10 cellular contexts compared by ENCODE assay signal in the genomic region with DNA sequence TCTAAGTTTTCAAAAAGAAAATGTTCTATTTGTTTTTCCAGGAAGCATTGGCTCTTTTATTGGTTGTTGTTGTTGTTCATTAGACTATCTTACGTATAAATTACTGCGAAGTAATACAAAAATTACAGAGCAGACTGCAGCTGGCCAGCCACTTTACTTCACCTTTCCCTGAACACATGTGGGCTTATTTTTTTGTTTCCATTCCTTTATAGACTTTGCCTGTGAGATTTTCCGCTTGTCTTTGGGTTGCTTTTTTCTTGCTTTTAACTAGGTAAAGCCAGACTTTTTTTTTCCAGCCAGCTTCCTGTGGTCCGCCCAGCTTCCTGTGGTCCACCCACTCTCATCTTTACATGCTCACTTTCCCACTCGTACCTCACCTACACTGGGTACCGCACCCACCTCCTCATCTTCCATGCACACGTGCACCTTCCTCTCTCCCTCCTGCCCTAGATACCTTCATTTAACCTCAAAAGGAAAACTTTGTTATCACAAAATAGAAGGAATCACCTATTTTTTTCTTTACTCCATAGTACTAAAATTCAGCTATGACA.
DNase-seq lines count a peak whose midpoint lies in the region; ATAC-seq and TF ChIP-seq lines count a peak whose summit lies in the region.
"Had no signal": no experiment of that assay in that cellular context is flagged by ENCODE, and none has a peak within 500 bp of the region (broad histone marks: within the 10 kb centered on the region; RNA-seq: fewer than 3 reads in every experiment).

No MANE protein-coding gene starts in this region.

- POLR2A ChIA-PET in Caco-2 (lab: Charles Lee), result no interaction called here

- BruUV-seq in Caco-2 (replicated peaks; lab: Mats Ljungman, UMichigan), result no TSS peak

- H3K4me1 ChIP-seq in Caco-2, result no peaks in the 10 kb centered on the region
- peaks cover 0 to 13% (median 4%) of the 10 kb centered on the region in 4 donors for H3K4me1 ChIP-seq in stomach
- H3K4me1 ChIP-seq: gastrocnemius medialis had no signal

- H3K4me3 ChIP-seq in Caco-2 (ENCODE audit: low read depth, low read length), result 0 out of 2 replicates have a peak overlapping the region, but pooled peaks have one; percentile 7
- H3K4me3 ChIP-seq in stomach, result peak overlapping the region in 2 of 4 donors; percentile 7 to 10
- H3K4me3 ChIP-seq: gastrocnemius medialis had no signal

- TF ChIP-seq EP300 in stomach (IDR thresholded peaks at IDR 0.05), result no peak

- CTCF ChIA-PET in Caco-2 (lab: Charles Lee), result interaction anchor here (0.6 to 1.5 kb wide), 4 partner anchors 12 to 124 kb away, joined by 3 to 12 read pairs (median 5); no protein-coding TSS in a partner anchor

- no peaks in the 10 kb centered on the region for H3K27me3 ChIP-seq in Caco-2 (replicated peaks; ENCODE audit: control insufficient read depth, insufficient read depth, low read length)
- H3K27me3 ChIP-seq in stomach, result no peaks in the 10 kb centered on the region
- H3K27me3 ChIP-seq: gastrocnemius medialis had no signal

- H3K4me1 Mint-ChIP-seq in Caco-2 (ENCODE audit: low read depth, unreplicated experiment) (no peaks in the 10 kb centered on the region), mesothelial cell of epicardium (peaks cover 12% of the 10 kb centered on the region)
- H3K4me1 Mint-ChIP-seq in activated CD4-positive, alpha-beta T cell treated with anti-CD3 and anti-CD28 coated beads, Interleukin-2, amount 10 ng/mL, durations not matched to agents 24 days and 14 days, result peaks cover 19% of the 10 kb centered on the region

- intact Hi-C loops in Caco-2 (cut with micrococcal nuclease; ENCODE audit: unreplicated experiment) (loop anchor here (1.0 kb wide), 2 partner anchors 94 to 121 kb away; no protein-coding TSS in a partner anchor), stomach (cut with DNase I; ENCODE audit: low total_unique reads) (no loop called here)
- intact Hi-C loops in activated CD4-positive, alpha-beta T cell treated with anti-CD3 and anti-CD28 coated beads, Interleukin-2, amount 10 ng/mL, durations not matched to agents 24 days and 14 days (cut with micrococcal nuclease), result loop anchor here (1.0 to 5.0 kb wide), 5 partner anchors 9 to 121 kb away; no protein-coding TSS in a partner anchor

- WGBS in stomach, 5 donors, result 43 to 59% (median 47%) methylated on average over 7 of the region's 7 CpGs

- H3K27me3 Mint-ChIP-seq in Caco-2 (ENCODE audit: insufficient read depth, unreplicated experiment) (no peaks in the 10 kb centered on the region), mesothelial cell of epicardium (ENCODE audit: low read depth) (no peaks in the 10 kb centered on the region)
- peaks cover 15% of the 10 kb centered on the region for H3K27me3 Mint-ChIP-seq in activated CD4-positive, alpha-beta T cell treated with anti-CD3 and anti-CD28 coated beads, Interleukin-2, amount 10 ng/mL, durations not matched to agents 24 days and 14 days
- H3K27me3 Mint-ChIP-seq: type B pancreatic cell had no signal

- no peak for TF ChIP-seq POLR2A in stomach (IDR thresholded peaks at IDR 0.05)

- DNase-seq in Caco-2, result no peak
- peak; percentile 67 for DNase-seq in activated CD4-positive, alpha-beta T cell treated with anti-CD3 and anti-CD28 coated beads, Interleukin-2, amount 10 ng/mL, durations not matched to agents 24 days and 14 days
- no peak for DNase-seq in mesothelial cell of epicardium (ENCODE audit: low spot score in 2 of 2, unreplicated experiment in 2 of 2)
- DNase-seq in Ammon's horn (ENCODE audit: low spot score), result no peak
- no peak for DNase-seq in COLO829 (ENCODE audit: low spot score)
- DNase-seq in stomach, result no peak
- DNase-seq in epidermal melanocyte (ENCODE audit: insufficient read length, low spot score), result no peak
- DNase-seq: gastrocnemius medialis had no signal

- no peak for TF ChIP-seq CTCF in Caco-2 (IDR thresholded peaks at IDR 0.05; ENCODE audit: insufficient read depth in 1 of 2, low read depth in 1 of 2, low read length in 1 of 2, severe bottlenecking in 1 of 2, unreplicated experiment in 1 of 2)
- peak; percentile 17 for TF ChIP-seq CTCF in mesothelial cell of epicardium (IDR thresholded peaks at IDR 0.05; ENCODE audit: unreplicated experiment)
- TF ChIP-seq CTCF in stomach (IDR thresholded peaks at IDR 0.05), result no peak

- H3K4me3 Mint-ChIP-seq in Caco-2 (ENCODE audit: unreplicated experiment) (peak overlapping the region; percentile 40), mesothelial cell of epicardium (no peak overlapping the region)
- H3K4me3 Mint-ChIP-seq in activated CD4-positive, alpha-beta T cell treated with anti-CD3 and anti-CD28 coated beads, Interleukin-2, amount 10 ng/mL, durations not matched to agents 24 days and 14 days, result peak overlapping the region; percentile 54
- H3K4me3 Mint-ChIP-seq: type B pancreatic cell had no signal

- H3K9me3 ChIP-seq in Caco-2, result no peaks in the 10 kb centered on the region
- H3K9me3 ChIP-seq in stomach, result no peaks in the 10 kb centered on the region
- H3K9me3 ChIP-seq: gastrocnemius medialis had no signal

- no peak overlapping the region for H3K27ac Mint-ChIP-seq in Caco-2 (ENCODE audit: unreplicated experiment)
- H3K27ac Mint-ChIP-seq in activated CD4-positive, alpha-beta T cell treated with anti-CD3 and anti-CD28 coated beads, Interleukin-2, amount 10 ng/mL, durations not matched to agents 24 days and 14 days, result peak overlapping the region; percentile 80
- H3K27ac Mint-ChIP-seq in mesothelial cell of epicardium, result peak overlapping the region; percentile 45
- H3K27ac Mint-ChIP-seq: type B pancreatic cell had no signal

- no peak overlapping the region for H3K27ac ChIP-seq in stomach
- H3K27ac ChIP-seq: gastrocnemius medialis had no signal

- H3K9me3 Mint-ChIP-seq in Caco-2 (ENCODE audit: unreplicated experiment) (no peaks in the 10 kb centered on the region), mesothelial cell of epicardium (no peaks in the 10 kb centered on the region)
- H3K9me3 Mint-ChIP-seq in activated CD4-positive, alpha-beta T cell treated with anti-CD3 and anti-CD28 coated beads, Interleukin-2, amount 10 ng/mL, durations not matched to agents 24 days and 14 days, result no peaks in the 10 kb centered on the region
- H3K9me3 Mint-ChIP-seq: type B pancreatic cell had no signal

- peak; percentile 10 for ATAC-seq in GM21786 (IDR thresholded peaks at IDR 0.05; ENCODE audit: unreplicated experiment)
- ATAC-seq: gastrocnemius medialis had no signal

- no peaks in the 10 kb centered on the region for H3K36me3 Mint-ChIP-seq in Caco-2 (ENCODE audit: insufficient read depth, unreplicated experiment)
- H3K36me3 Mint-ChIP-seq in activated CD4-positive, alpha-beta T cell treated with anti-CD3 and anti-CD28 coated beads, Interleukin-2, amount 10 ng/mL, durations not matched to agents 24 days and 14 days (ENCODE audit: low read depth), result no peaks in the 10 kb centered on the region
- no peaks in the 10 kb centered on the region for H3K36me3 Mint-ChIP-seq in mesothelial cell of epicardium
- H3K36me3 Mint-ChIP-seq: type B pancreatic cell had no signal

- H3K36me3 ChIP-seq in Caco-2 (ENCODE audit: control insufficient read depth, insufficient read depth, low read length), result no peaks in the 10 kb centered on the region
- H3K36me3 ChIP-seq in stomach, result no peaks in the 10 kb centered on the region
- H3K36me3 ChIP-seq: gastrocnemius medialis had no signal
